Comparison of ENCODE assay signal across 15 cellular contexts in genomic region chrX:145178268-145178667, GRCh38.
DNase-seq lines count a peak whose midpoint lies in the region; FAIRE-seq and TF ChIP-seq lines count a peak whose summit lies in the region.
"Had no signal": no experiment of that assay in that cellular context is flagged by ENCODE, and none has a peak within 500 bp of the region (broad histone marks: within the 10 kb centered on the region; RNA-seq: fewer than 3 reads in every experiment).

No MANE protein-coding gene starts in this region.

- no peaks in the 10 kb centered on the region for H3K36me3 ChIP-seq in neural progenitor cell
- H3K36me3 ChIP-seq: suprapubic skin had no signal

- no peaks in the 10 kb centered on the region for H4K20me1 ChIP-seq in neural progenitor cell (ENCODE audit: low read depth)

- H3K4me3 Mint-ChIP-seq in neural progenitor cell: no peak overlapping the region
- H3K4me3 Mint-ChIP-seq: activated naive CD4-positive, alpha-beta T cell treated with anti-CD3 and anti-CD28 coated beads for 36 hours; brain; T-helper 2 cell treated with Interferon-gamma antibody and Interleukin-4, amounts not matched to agents 5 μg/mL and 100 μg/mL, for 36 hours had no signal

- H3K27me3 Mint-ChIP-seq in neural progenitor cell (ENCODE audit: insufficient read depth, low read depth): no peaks in the 10 kb centered on the region
- H3K27me3 Mint-ChIP-seq: brain had no signal

- no peak overlapping the region for H3K27ac ChIP-seq in neural progenitor cell
- H3K27ac ChIP-seq: suprapubic skin had no signal

- H3F3A ChIP-seq in neural progenitor cell (ENCODE audit: low read depth): no peaks in the 10 kb centered on the region

- H3K9me3 ChIP-seq in neural progenitor cell (ENCODE audit: low read depth): no peaks in the 10 kb centered on the region
- H3K9me3 ChIP-seq: suprapubic skin had no signal

- no peaks in the 10 kb centered on the region for H3K79me2 ChIP-seq in neural progenitor cell (ENCODE audit: low read depth)

- no peaks in the 10 kb centered on the region for H3K36me3 Mint-ChIP-seq in neural progenitor cell
- H3K36me3 Mint-ChIP-seq: brain had no signal

- DNase-seq in NCI-H1092 treated with DMSO at 0.1 percent for 48 hours (lab: John Stamatoyannopoulos, UW): peak; percentile 7
- DNase-seq in NCI-H1092 (lab: John Stamatoyannopoulos, UW): no peak
- DNase-seq in KBM-7: peak; percentile 1
- peak; percentile 4 for DNase-seq in SK-MEL-5 (ENCODE audit: low read depth, low spot score)
- no peak for DNase-seq in neural progenitor cell (ENCODE audit: low spot score)
- no peak for DNase-seq in frontal cortex (ENCODE audit: low spot score in 2 of 2)
- DNase-seq in NCI-H2196 treated with DMSO at 0.1 percent for 48 hours (lab: John Stamatoyannopoulos, UW; ENCODE audit: unreplicated experiment): no peak
- DNase-seq in NCI-H128 (lab: John Stamatoyannopoulos, UW; ENCODE audit: unreplicated experiment): no peak
- DNase-seq: activated naive CD4-positive, alpha-beta T cell treated with anti-CD3 and anti-CD28 coated beads for 36 hours; effector CD8-positive, alpha-beta T cell; NCI-H1105; NCI-H345 had no signal

- no peak overlapping the region for H2AFZ ChIP-seq in neural progenitor cell (replicated peaks)

- no peaks in the 10 kb centered on the region for H3K4me1 Mint-ChIP-seq in neural progenitor cell
- H3K4me1 Mint-ChIP-seq: brain had no signal

- in situ Hi-C loops in KBM-7 (cut with MboI; ENCODE audit: low pct_unique_long_range_greater_than_20kb, low sequenced_read_pairs) (no loop called here), SK-MEL-5 (cut with HindIII; ENCODE audit: low pct_unique_long_range_greater_than_20kb, low sequenced_read_pairs) (no loop called here)

- H3K4me2 ChIP-seq in neural progenitor cell: no peak overlapping the region

- no peak overlapping the region for H3K27ac Mint-ChIP-seq in neural progenitor cell
- H3K27ac Mint-ChIP-seq: activated naive CD4-positive, alpha-beta T cell treated with anti-CD3 and anti-CD28 coated beads for 36 hours; brain; T-helper 2 cell treated with Interferon-gamma antibody and Interleukin-4, amounts not matched to agents 5 μg/mL and 100 μg/mL, for 36 hours had no signal

- no peak overlapping the region for H3K4me3 ChIP-seq in neural progenitor cell
- H3K4me3 ChIP-seq: suprapubic skin had no signal

- no peak overlapping the region for H3K9ac ChIP-seq in neural progenitor cell

- FAIRE-seq in frontal cortex (lab: Jason Lieb, UNC): no peak

- peak; percentile 40 for TF ChIP-seq CTCF in neural progenitor cell (IDR thresholded peaks at IDR 0.05)

- no peaks in the 10 kb centered on the region for H3K27me3 ChIP-seq in neural progenitor cell
- H3K27me3 ChIP-seq: suprapubic skin had no signal

- H3K4me1 ChIP-seq in neural progenitor cell: no peaks in the 10 kb centered on the region
- H3K4me1 ChIP-seq: suprapubic skin had no signal

- H3K9me3 Mint-ChIP-seq in neural progenitor cell: no peaks in the 10 kb centered on the region

Comparison
In these comparisons a context has a peak if more than half of its experiments do, and no peak if none do; other contexts are left out.
1. DNase-seq: peak in NCI-H1092 treated with DMSO at 0.1 percent for 48 hours (single experiment), KBM-7 (single experiment) and SK-MEL-5 (single experiment); none in NCI-H1092 (single experiment), neural progenitor cell (single experiment), frontal cortex (0 of 2), NCI-H2196 treated with DMSO at 0.1 percent for 48 hours (single experiment) and NCI-H128 (single experiment).